8 cellular contexts compared by ENCODE assay signal in the genomic region with DNA sequence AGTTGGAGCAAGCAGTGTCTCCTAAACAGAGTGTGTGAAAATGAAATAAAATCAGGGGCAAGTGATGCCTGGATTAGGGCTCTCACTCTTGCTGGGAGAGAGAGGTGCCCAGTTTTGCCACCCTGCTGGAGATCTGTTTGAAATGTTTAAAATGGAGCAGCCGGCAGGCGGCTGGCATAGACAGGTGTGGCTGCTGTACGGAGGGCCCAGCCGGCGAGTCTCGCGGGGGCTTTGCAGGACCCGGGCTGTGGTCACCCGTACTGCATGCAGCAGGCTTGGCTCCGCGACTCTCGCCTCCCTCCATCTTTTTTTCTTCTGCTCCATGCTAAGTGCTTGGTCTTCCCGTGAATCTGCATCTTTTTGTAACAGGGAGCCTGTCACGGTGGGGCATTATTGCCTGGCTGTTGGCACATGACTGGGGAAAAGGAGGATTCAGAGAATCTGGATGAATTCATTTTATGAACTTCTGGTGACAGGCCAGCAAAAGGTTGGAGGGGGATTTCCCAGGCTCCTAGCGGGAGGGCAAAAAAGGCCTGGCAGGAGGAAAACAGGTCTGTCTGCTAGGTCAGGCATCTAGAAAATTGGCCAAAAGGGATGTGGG. TPM values are rescaled to one million over a fixed set of nuclear protein-coding genes. Genes with fewer than 3 reads are reported as not detected.
DNase-seq lines count a peak whose midpoint lies in the region; ATAC-seq, FAIRE-seq and TF ChIP-seq lines count a peak whose summit lies in the region.

No MANE protein-coding gene starts in this region.

- TF ChIP-seq CTCF in astrocyte of the spinal cord (IDR thresholded peaks at IDR 0.05; ENCODE audit: low read depth, low read length) (peak; percentile 7), keratinocyte (optimal IDR thresholded peaks at IDR 0.05 in 1 of 3, IDR thresholded peaks at IDR 0.05 in 1 of 3, conservative IDR thresholded peaks at IDR 0.05 in 1 of 3; ENCODE audit: extremely low read depth in 1 of 3, insufficient read depth in 2 of 3, low read length in 3 of 3) (no peak)

- dilution Hi-C loops in keratinocyte (cut with MboI; ENCODE audit: extremely low pct_ligation_motif_present, low sequenced_read_pairs), result no loop called here

- H3K9me3 ChIP-seq in HUES48 (ENCODE audit: control insufficient read depth, insufficient read depth, low read length), result no peaks in the 10 kb centered on the region
- H3K9me3 ChIP-seq in keratinocyte (ENCODE audit: control insufficient read depth, low read depth, low read length), result no peaks in the 10 kb centered on the region
- no peaks in the 10 kb centered on the region for H3K9me3 ChIP-seq in subcutaneous abdominal adipose tissue (ENCODE audit: control insufficient read depth in 5 of 5, low read length in 5 of 5)

- H3K36me3 ChIP-seq in HUES48 (ENCODE audit: control insufficient read depth, insufficient read depth, low read length) (no peaks in the 10 kb centered on the region), keratinocyte (ENCODE audit: control insufficient read depth in 2 of 2, extremely low read depth in 1 of 2, insufficient read depth in 2 of 2, low read length in 2 of 2) (no peaks in the 10 kb centered on the region), subcutaneous abdominal adipose tissue (ENCODE audit: control insufficient read depth in 5 of 5, insufficient read depth in 5 of 5, low read length in 5 of 5) (peaks cover 0 to 5% (median 0%) of the 10 kb centered on the region in 5 donors)

- peaks cover 32% of the 10 kb centered on the region for H3K4me1 ChIP-seq in HUES48 (ENCODE audit: control insufficient read depth, insufficient read depth, low read length)
- peaks cover 33% of the 10 kb centered on the region for H3K4me1 ChIP-seq in keratinocyte (ENCODE audit: control insufficient read depth, extremely low read depth, insufficient read depth, low read length)
- peaks cover 3 to 38% (median 33%) of the 10 kb centered on the region in 5 donors for H3K4me1 ChIP-seq in subcutaneous abdominal adipose tissue (ENCODE audit: control insufficient read depth in 5 of 5, insufficient read depth in 5 of 5, low read length in 5 of 5)

- H3K27me3 ChIP-seq in HUES48 (ENCODE audit: control insufficient read depth, insufficient read depth, low read length) (peaks cover 7% of the 10 kb centered on the region), keratinocyte (ENCODE audit: control insufficient read depth, extremely low read depth, insufficient read depth, low read length) (no peaks in the 10 kb centered on the region), subcutaneous abdominal adipose tissue (ENCODE audit: control insufficient read depth in 5 of 5, insufficient read depth in 4 of 5, low read length in 5 of 5) (no peaks in the 10 kb centered on the region)

- peak; percentile 27 for DNase-seq in AG08396 (ENCODE audit: low spot score)
- peak; percentile 17 for DNase-seq in astrocyte of the spinal cord (ENCODE audit: low read depth, low spot score)
- DNase-seq in keratinocyte (ENCODE audit: low read depth, low spot score), result no peak
- DNase-seq in HT-29 (ENCODE audit: low spot score), result no peak
- DNase-seq in NCI-H774 (lab: John Stamatoyannopoulos, UW), result no peak

- H3K4me3 ChIP-seq in HUES48 (ENCODE audit: low read depth, low read length), result peak overlapping the region; percentile 76
- peak overlapping the region; percentile 75 for H3K4me3 ChIP-seq in astrocyte of the spinal cord (ENCODE audit: low read depth, low read length)
- H3K4me3 ChIP-seq in keratinocyte (ENCODE audit: control insufficient read depth in 2 of 3, extremely low read depth in 1 of 3, insufficient read depth in 2 of 3, low read depth in 1 of 3, low read length in 3 of 3), result peak overlapping the region; percentile 64 to 87 (median 73)
- H3K4me3 ChIP-seq in subcutaneous abdominal adipose tissue (ENCODE audit: low read depth in 1 of 5, low read length in 5 of 5), result peak overlapping the region; percentile 80 to 88 (median 85)

- H3K4me2 ChIP-seq in keratinocyte (ENCODE audit: control insufficient read depth, extremely low read depth, insufficient read depth, low read depth, low read length), result peak overlapping the region; percentile 96

- peaks cover 2% of the 10 kb centered on the region for H3K9me1 ChIP-seq in keratinocyte (ENCODE audit: control insufficient read depth, extremely low read depth, insufficient read depth, low read length)

- no peak for FAIRE-seq in keratinocyte (lab: Jason Lieb, UNC)

- H4K20me1 ChIP-seq in keratinocyte (ENCODE audit: control insufficient read depth, extremely low read depth, insufficient read depth, low read length), result no peaks in the 10 kb centered on the region

- H3K79me2 ChIP-seq in keratinocyte (ENCODE audit: control insufficient read depth, insufficient read depth, low read length), result peaks cover 56% of the 10 kb centered on the region

- in situ Hi-C loops in astrocyte of the spinal cord (cut with HindIII; ENCODE audit: low sequenced_read_pairs), result no loop called here

- H3K27ac ChIP-seq in HUES48 (ENCODE audit: low read depth, low read length), result no peak overlapping the region
- H3K27ac ChIP-seq in keratinocyte (ENCODE audit: control insufficient read depth, insufficient read depth, low read length), result peak overlapping the region; percentile 13
- peak overlapping the region; percentile 46 for H3K27ac ChIP-seq in subcutaneous abdominal adipose tissue (ENCODE audit: low read depth, low read length)

- no peak overlapping the region for H3K9ac ChIP-seq in HUES48 (ENCODE audit: low read depth, low read length)
- peak overlapping the region; percentile 65 for H3K9ac ChIP-seq in keratinocyte (ENCODE audit: control insufficient read depth, extremely low read depth, insufficient read depth, low read length)
- H3K9ac ChIP-seq in subcutaneous abdominal adipose tissue (ENCODE audit: low read length in 5 of 5), result peak overlapping the region; percentile 38 to 81 (median 57)

- ATAC-seq in HG02623 (IDR thresholded peaks at IDR 0.05; ENCODE audit: unreplicated experiment), result no peak

- H2AFZ ChIP-seq in keratinocyte (ENCODE audit: control insufficient read depth, low read length), result peak overlapping the region; percentile 26

RNA-seq across cellular contexts. Expression of a gene that starts 1.8 kb away (rescaled TPM):
- polyA plus RNA-seq in keratinocyte, result 12.9 to 20.3 TPM (median 19.1 TPM) in 3 replicates
- 2.1 TPM for polyA plus RNA-seq in keratinocyte (2011; ENCODE audit: low read depth)
- polyA plus RNA-seq in keratinocyte (2011; cell fraction: cytosol; rRNA removed), result 11.1 and 15.1 TPM in 2 replicates
- polyA plus RNA-seq in keratinocyte (2011; cell fraction: nucleus; rRNA removed), result 16.4 and 16.7 TPM in 2 replicates
- 12.3 and 26.2 TPM in 2 replicates for polyA plus RNA-seq in keratinocyte (2012; ENCODE audit: low replicate concordance)
- polyA minus RNA-seq in keratinocyte, result 15.5 to 31.8 TPM (median 18.5 TPM) in 3 replicates
- 20.9 TPM for polyA minus RNA-seq in keratinocyte (2011; cell fraction: cytosol; rRNA and poly(A)+ RNA removed)
- polyA minus RNA-seq in keratinocyte (2011; cell fraction: nucleus; rRNA and poly(A)+ RNA removed), result 11.4 and 16.4 TPM in 2 replicates
- total RNA-seq in HT-29 (2014; rRNA removed; shearing (Covaris generic)), result 15.5 and 17.2 TPM in 2 replicates

RNA-seq across cellular contexts. Expression of a gene that starts 15.7 kb away (rescaled TPM):
- 47.0 to 73.9 TPM (median 59.7 TPM) in 3 replicates for polyA plus RNA-seq in keratinocyte
- polyA plus RNA-seq in keratinocyte (2011; ENCODE audit: low read depth), result 26.6 TPM
- polyA plus RNA-seq in keratinocyte (2011; cell fraction: cytosol; rRNA removed), result 38.6 and 42.7 TPM in 2 replicates
- polyA plus RNA-seq in keratinocyte (2011; cell fraction: nucleus; rRNA removed), result 153 and 159 TPM in 2 replicates
- polyA plus RNA-seq in keratinocyte (2012; ENCODE audit: low replicate concordance), result 24.4 and 25.0 TPM in 2 replicates
- polyA minus RNA-seq in keratinocyte, result 64.7 to 104 TPM (median 90.8 TPM) in 3 replicates
- 35.9 TPM for polyA minus RNA-seq in keratinocyte (2011; cell fraction: cytosol; rRNA and poly(A)+ RNA removed)
- 51.0 and 89.4 TPM in 2 replicates for polyA minus RNA-seq in keratinocyte (2011; cell fraction: nucleus; rRNA and poly(A)+ RNA removed)
- total RNA-seq in HT-29 (2014; rRNA removed; shearing (Covaris generic)), result 15.1 and 15.7 TPM in 2 replicates

Comparison
In these comparisons a context has a peak if more than half of its experiments do, and no peak if none do; other contexts are left out.
1. DNase-seq: peak in AG08396 (single experiment) and astrocyte of the spinal cord (single experiment); none in keratinocyte (single experiment), HT-29 (single experiment) and NCI-H774 (single experiment).
2. Peak in every context shown above with its lines, with median percentiles within 50 percentile points of each other: H3K4me3 ChIP-seq.